13 cellular contexts compared by ENCODE assay signal in the genomic region with DNA sequence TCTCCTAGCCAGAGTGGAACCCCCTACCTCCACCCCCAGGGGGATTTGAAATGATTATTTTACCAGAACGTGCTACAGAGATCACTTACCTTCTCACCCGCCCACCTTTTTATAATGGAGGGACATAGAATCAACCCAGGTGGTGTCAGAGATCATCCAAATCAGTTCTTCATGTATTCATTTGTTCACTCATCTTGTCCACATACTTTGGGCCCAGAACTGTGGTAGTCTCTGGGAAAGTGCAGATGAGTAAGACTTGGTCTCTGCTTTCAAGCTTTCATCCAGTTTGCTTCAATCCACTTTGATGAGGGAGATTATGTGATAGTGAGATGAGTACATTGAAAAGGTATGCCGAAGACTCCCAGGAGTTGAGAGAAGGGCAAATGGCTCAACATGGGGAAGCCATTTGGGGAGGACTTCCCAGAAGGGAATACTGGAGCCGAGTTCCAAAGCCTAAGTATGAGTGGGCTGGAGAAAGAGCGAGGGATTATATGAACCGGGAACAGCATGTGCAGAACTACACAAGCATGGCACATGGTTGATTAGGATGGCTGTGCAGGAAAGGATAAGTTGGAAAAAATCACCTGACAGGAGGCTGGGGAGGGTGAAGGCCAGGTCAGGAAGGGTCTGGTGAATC. TPM values are rescaled to one million over a fixed set of nuclear protein-coding genes. Genes with fewer than 3 reads are reported as not detected.
DNase-seq lines count a peak whose midpoint lies in the region; ATAC-seq and TF ChIP-seq lines count a peak whose summit lies in the region.
"Had no signal": no experiment of that assay in that cellular context is flagged by ENCODE, and none has a peak within 500 bp of the region (broad histone marks: within the 10 kb centered on the region; RNA-seq: fewer than 3 reads in every experiment).

No MANE protein-coding gene starts in this region.

- H3K36me3 Mint-ChIP-seq in CD4-positive, alpha-beta memory T cell: peaks cover 7% of the 10 kb centered on the region in 2 donors

- H3K27me3 ChIP-seq in CD4-positive, alpha-beta memory T cell (ENCODE audit: insufficient read depth, low read length): no peaks in the 10 kb centered on the region
- H3K27me3 ChIP-seq in esophagus muscularis mucosa: no peaks in the 10 kb centered on the region
- H3K27me3 ChIP-seq in psoas muscle (ENCODE audit: insufficient read depth in 3 of 3, low read length in 2 of 3): no peaks in the 10 kb centered on the region

- no peaks in the 10 kb centered on the region for H3K36me3 ChIP-seq in CD4-positive, alpha-beta memory T cell (ENCODE audit: insufficient read depth, low read length)
- H3K36me3 ChIP-seq in esophagus muscularis mucosa (no peaks in the 10 kb centered on the region), psoas muscle (ENCODE audit: insufficient read depth in 1 of 2, low read depth in 1 of 2) (no peaks in the 10 kb centered on the region)

- H3K27me3 Mint-ChIP-seq in CD4-positive, alpha-beta memory T cell: no peaks in the 10 kb centered on the region

- no peaks in the 10 kb centered on the region for H3K9me3 ChIP-seq in CD4-positive, alpha-beta memory T cell (ENCODE audit: control insufficient read depth in 1 of 2, low read length in 2 of 2)
- H3K9me3 ChIP-seq in esophagus muscularis mucosa: no peaks in the 10 kb centered on the region
- no peaks in the 10 kb centered on the region for H3K9me3 ChIP-seq in psoas muscle

- TF ChIP-seq POLR2A in esophagus muscularis mucosa (IDR thresholded peaks at IDR 0.05; ENCODE audit: low read depth): no peak

- no peak for DNase-seq in CD4-positive, alpha-beta memory T cell
- DNase-seq in NCI-H226 (peak; percentile 87), esophagus muscularis mucosa (ENCODE audit: extremely low spot score) (no peak), psoas muscle (no peak), NCI-H2171 (lab: John Stamatoyannopoulos, UW) (no peak), NCI-H510A treated with DMSO at 0.1 percent for 48 hours (lab: John Stamatoyannopoulos, UW) (no peak)
- DNase-seq: activated CD4-positive, CD25-positive, alpha-beta regulatory T cell treated with anti-CD3 and anti-CD28 coated beads, Interleukin-2, amount 50 U/mL, for 72 hours; amygdala; Calu3; NCI-H2029; RPMI8226 had no signal

- H3K4me1 Mint-ChIP-seq in CD4-positive, alpha-beta memory T cell: peaks cover 4 to 19% (median 10%) of the 10 kb centered on the region in 4 donors

- intact Hi-C loops in CD4-positive, alpha-beta memory T cell (cut with micrococcal nuclease): loop anchor here (5.0 to 10.0 kb wide), 2 partner anchors 484 to 752 kb away; a partner anchor contains a TSS
- intact Hi-C loops in esophagus muscularis mucosa (cut with DNase I) (loop anchor here (5.0 to 10.0 kb wide), 5 partner anchors 157 to 517 kb away; a partner anchor contains a TSS), psoas muscle (cut with DNase I) (loop anchor here (2.0 to 10.0 kb wide), 10 partner anchors 93 to 517 kb away; a partner anchor contains a TSS)

- WGBS in esophagus muscularis mucosa: 89% methylated on average over 6 of the region's 6 CpGs
- WGBS in psoas muscle, 3 donors: 61 to 74% (median 72%) methylated on average over 6 of the region's 6 CpGs

- H3K4me3 ChIP-seq in CD4-positive, alpha-beta memory T cell (ENCODE audit: low read length in 2 of 2): no peak overlapping the region
- H3K4me3 ChIP-seq in esophagus muscularis mucosa (no peak overlapping the region), psoas muscle (no peak overlapping the region)

- peaks cover 0 to 6% (median 0%) of the 10 kb centered on the region in 8 donors for H3K9me3 Mint-ChIP-seq in CD4-positive, alpha-beta memory T cell

- no peak overlapping the region for H3K27ac ChIP-seq in CD4-positive, alpha-beta memory T cell (ENCODE audit: low read depth, low read length)
- H3K27ac ChIP-seq in esophagus muscularis mucosa (replicated peaks in 1 of 4) (peak overlapping the region; percentile 92 to 98 (median 96)), psoas muscle (peak overlapping the region; percentile 95)

- CTCF ChIA-PET in CD4-positive, alpha-beta memory T cell (lab: Charles Lee; ENCODE audit: partially characterized antibody): no interaction called here

- ATAC-seq in psoas muscle: peak in 3 of 4 donors; percentile 3 to 26 (median 12)
- no peak for ATAC-seq in GM21447 (IDR thresholded peaks at IDR 0.05; ENCODE audit: unreplicated experiment)
- no peak for ATAC-seq in GM21423 (IDR thresholded peaks at IDR 0.05; ENCODE audit: unreplicated experiment)

- no peak for TF ChIP-seq EP300 in esophagus muscularis mucosa (IDR thresholded peaks at IDR 0.05)

- TF ChIP-seq CTCF in esophagus muscularis mucosa (IDR thresholded peaks at IDR 0.05): no peak
- TF ChIP-seq CTCF in psoas muscle (IDR thresholded peaks at IDR 0.05): no peak

- peak overlapping the region in 3 of 8 donors; percentile 18 to 72 (median 21) for H3K4me3 Mint-ChIP-seq in CD4-positive, alpha-beta memory T cell

- POLR2A ChIA-PET in CD4-positive, alpha-beta memory T cell (lab: Charles Lee; ENCODE audit: partially characterized antibody): no interaction called here

- peaks cover 10% of the 10 kb centered on the region for H3K4me1 ChIP-seq in CD4-positive, alpha-beta memory T cell (ENCODE audit: insufficient read depth, low read length)
- H3K4me1 ChIP-seq in esophagus muscularis mucosa (peaks cover 18 to 31% (median 28%) of the 10 kb centered on the region in 4 donors), psoas muscle (peaks cover 41% of the 10 kb centered on the region)

- H3K27ac Mint-ChIP-seq in CD4-positive, alpha-beta memory T cell: peak overlapping the region in 5 of 7 donors; percentile 20 to 90 (median 48)

RNA-seq across cellular contexts. Expression of a gene that starts 1.9 kb away (rescaled TPM):
- 1 to 10 TPM; 5.3 to 8.8 TPM for total RNA-seq in CD4-positive, alpha-beta memory T cell
- polyA plus RNA-seq in CD4-positive, alpha-beta memory T cell: 1 to 10 TPM; 1.8 to 2.0 TPM
- total RNA-seq in esophagus muscularis mucosa (10 to 100 TPM; 23.3 to 26.4 (median 25.3) TPM), psoas muscle (10 to 100 TPM; 46.5 to 72.2 (median 55.8) TPM)
- polyA plus RNA-seq in psoas muscle: 10 to 100 TPM; 11.9 to 26.4 (median 21.3) TPM

Comparison
In these comparisons a context has a peak if more than half of its experiments do, and no peak if none do; other contexts are left out.
1. ATAC-seq: peak in psoas muscle (3 of 4); none in GM21447 (single experiment) and GM21423 (single experiment).